In the genomic region with DNA sequence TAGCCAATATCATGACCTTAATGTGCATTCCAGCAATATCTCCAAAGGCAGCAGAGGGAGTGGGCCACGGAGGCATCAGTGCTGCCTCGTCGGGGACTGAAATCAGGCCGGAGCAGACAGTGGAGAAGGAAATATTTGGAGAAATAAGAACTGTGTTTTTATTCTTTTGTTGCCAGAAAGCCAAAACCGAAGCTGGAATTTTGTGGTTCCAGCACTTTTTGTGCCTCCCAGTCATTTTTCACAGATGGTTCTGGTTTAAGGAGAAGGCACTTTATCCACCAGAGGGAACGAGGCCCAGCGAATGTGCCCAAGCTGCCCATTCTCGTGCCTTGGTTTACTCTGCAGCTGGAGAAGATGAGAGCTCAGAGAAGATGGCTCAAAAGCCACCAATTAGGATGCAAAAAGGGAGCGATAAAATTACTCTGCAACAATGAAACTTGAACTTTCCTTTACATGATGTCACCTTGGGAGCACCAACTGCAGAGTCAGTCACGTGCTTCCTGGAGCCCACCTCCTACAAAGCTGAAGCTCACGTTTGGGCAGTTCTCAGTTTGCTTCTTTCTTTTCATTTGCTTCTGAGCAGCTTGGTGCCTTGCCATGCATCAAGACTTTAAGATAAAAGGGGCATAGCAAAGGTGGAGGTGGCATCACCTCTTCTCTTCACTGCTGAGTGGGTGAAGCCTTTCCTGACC, we compare ENCODE assay signal across 1 cellular context.
TF ChIP-seq lines count a peak whose summit lies in the region.

No MANE protein-coding gene starts in this region.

TF ChIP-seq in IMR-90, 13 proteins besides CTCF, POLR2A, EP300 and RAD21:
- TF ChIP-seq, protein P1, sequence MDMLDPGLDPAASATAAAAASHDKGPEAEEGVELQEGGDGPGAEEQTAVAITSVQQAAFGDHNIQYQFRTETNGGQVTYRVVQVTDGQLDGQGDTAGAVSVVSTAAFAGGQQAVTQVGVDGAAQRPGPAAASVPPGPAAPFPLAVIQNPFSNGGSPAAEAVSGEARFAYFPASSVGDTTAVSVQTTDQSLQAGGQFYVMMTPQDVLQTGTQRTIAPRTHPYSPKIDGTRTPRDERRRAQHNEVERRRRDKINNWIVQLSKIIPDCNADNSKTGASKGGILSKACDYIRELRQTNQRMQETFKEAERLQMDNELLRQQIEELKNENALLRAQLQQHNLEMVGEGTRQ (IDR thresholded peaks at IDR 0.05; ENCODE audit: low read depth, low read length) = no peak
- no peak for TF ChIP-seq CEBPB (IDR thresholded peaks at IDR 0.05; ENCODE audit: low read depth, low read length)
- no peak for TF ChIP-seq MAZ (IDR thresholded peaks at IDR 0.05; ENCODE audit: borderline replicate concordance, low read depth, low read length)
- TF ChIP-seq, protein P2, sequence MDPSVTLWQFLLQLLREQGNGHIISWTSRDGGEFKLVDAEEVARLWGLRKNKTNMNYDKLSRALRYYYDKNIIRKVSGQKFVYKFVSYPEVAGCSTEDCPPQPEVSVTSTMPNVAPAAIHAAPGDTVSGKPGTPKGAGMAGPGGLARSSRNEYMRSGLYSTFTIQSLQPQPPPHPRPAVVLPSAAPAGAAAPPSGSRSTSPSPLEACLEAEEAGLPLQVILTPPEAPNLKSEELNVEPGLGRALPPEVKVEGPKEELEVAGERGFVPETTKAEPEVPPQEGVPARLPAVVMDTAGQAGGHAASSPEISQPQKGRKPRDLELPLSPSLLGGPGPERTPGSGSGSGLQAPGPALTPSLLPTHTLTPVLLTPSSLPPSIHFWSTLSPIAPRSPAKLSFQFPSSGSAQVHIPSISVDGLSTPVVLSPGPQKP (IDR thresholded peaks at IDR 0.05; ENCODE audit: borderline replicate concordance, low read depth, low read length) = no peak
- TF ChIP-seq MAFK (IDR thresholded peaks at IDR 0.05; ENCODE audit: low read depth, low read length) = no peak
- no peak for TF ChIP-seq RCOR1 (IDR thresholded peaks at IDR 0.05; ENCODE audit: insufficient replicate concordance, low read length)
- no peak for TF ChIP-seq FOS (IDR thresholded peaks at IDR 0.05; ENCODE audit: low read depth, low read length)
- TF ChIP-seq MXI1 (IDR thresholded peaks at IDR 0.05; ENCODE audit: borderline replicate concordance, low read depth, low read length) = no peak
- no peak for TF ChIP-seq BHLHE40 (IDR thresholded peaks at IDR 0.05; ENCODE audit: low read depth, low read length)
- TF ChIP-seq CHD1 (IDR thresholded peaks at IDR 0.05; ENCODE audit: low read depth, low read length) = no peak
- TF ChIP-seq RFX5 (IDR thresholded peaks at IDR 0.05; ENCODE audit: low read depth, low read length) = no peak
- TF ChIP-seq NFE2L2 (IDR thresholded peaks at IDR 0.05; ENCODE audit: low read depth, low read length) = no peak
